In the genomic region with DNA sequence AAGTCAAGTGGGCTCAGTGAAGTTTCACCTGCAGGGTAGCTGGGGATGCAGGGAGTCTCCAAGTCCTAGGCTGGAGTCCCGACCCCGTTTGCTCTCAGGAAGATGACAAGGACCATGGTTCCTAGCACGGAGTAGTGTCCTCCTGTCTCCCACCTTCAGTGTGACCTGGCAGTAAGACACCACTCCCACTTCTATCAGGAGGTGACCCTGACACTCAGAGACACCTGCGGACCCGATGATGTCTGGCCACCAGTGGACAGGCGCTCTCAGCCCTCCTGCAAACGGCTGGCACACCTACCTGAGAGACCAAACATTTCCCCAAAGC, we compare ENCODE assay signal across 8 cellular contexts. TPM values are rescaled to one million over a fixed set of nuclear protein-coding genes. Genes with fewer than 3 reads are reported as not detected.
DNase-seq lines count a peak whose midpoint lies in the region; ATAC-seq and TF ChIP-seq lines count a peak whose summit lies in the region.

No MANE protein-coding gene starts in this region.

- intact Hi-C loops in breast epithelium (cut with DNase I; ENCODE audit: low total_unique reads) (loop anchor here (2.0 to 5.0 kb wide), 2 partner anchors 35 to 95 kb away; partner anchors contain the start of genes TCP1 and WTAP), mucosa of descending colon (cut with DNase I, micrococcal nuclease) (loop anchor here (5.0 kb wide), 2 partner anchors 35 to 95 kb away; partner anchors contain the start of genes WTAP (in 2 of the 2) and TCP1 (in 1 of the 2)), head of caudate nucleus (cut with DNase I) (loop anchor here (2.0 kb wide), 2 partner anchors 35 to 97 kb away; partner anchors contain the start of genes TCP1 and WTAP)

- H3K4me1 ChIP-seq in breast epithelium (peaks cover 0 to 11% of the 10 kb centered on the region in 2 donors), mucosa of descending colon (ENCODE audit: low read depth) (peaks cover 20% of the 10 kb centered on the region)

- H3K9me3 ChIP-seq in breast epithelium (no peaks in the 10 kb centered on the region), mucosa of descending colon (no peaks in the 10 kb centered on the region)

- ATAC-seq in mucosa of descending colon: no peak
- no peak for ATAC-seq in GM21786 (IDR thresholded peaks at IDR 0.05; ENCODE audit: unreplicated experiment)
- no peak for ATAC-seq in GM21367 (IDR thresholded peaks at IDR 0.05; ENCODE audit: unreplicated experiment)
- ATAC-seq in GM21515 (IDR thresholded peaks at IDR 0.05; ENCODE audit: unreplicated experiment): no peak

- DNase-seq in AG10803 (ENCODE audit: low read depth) (no peak), HT-29 (ENCODE audit: low spot score) (peak; percentile 39), breast epithelium (ENCODE audit: low spot score in 2 of 2) (no peak), mucosa of descending colon (peak in 1 of 3 donors; percentile 60), head of caudate nucleus (no peak)

- TF ChIP-seq CTCF in AG10803 (conservative IDR thresholded peaks at IDR 0.05; ENCODE audit: low read length) (no peak), breast epithelium (IDR thresholded peaks at IDR 0.05) (no peak), mucosa of descending colon (IDR thresholded peaks at IDR 0.05) (no peak)

- no peak for TF ChIP-seq POLR2A in breast epithelium (IDR thresholded peaks at IDR 0.05)

- peak overlapping the region; percentile 83 for H3K4me3 ChIP-seq in AG10803 (ENCODE audit: low read length)
- H3K4me3 ChIP-seq in breast epithelium: peak overlapping the region; percentile 94 to 95 (median 95)
- H3K4me3 ChIP-seq in mucosa of descending colon: peak overlapping the region; percentile 73

- peak overlapping the region; percentile 93 to 97 for H3K27ac ChIP-seq in breast epithelium

- H3K27me3 ChIP-seq in breast epithelium: no peaks in the 10 kb centered on the region

- H3K36me3 ChIP-seq in breast epithelium (no peaks in the 10 kb centered on the region), mucosa of descending colon (ENCODE audit: low read depth) (no peaks in the 10 kb centered on the region)

RNA-seq across cellular contexts. Expression of gene SOD2, which starts 1.1 kb away (rescaled TPM):
- 64.8 and 69.7 TPM in 2 replicates for total RNA-seq in HT-29 (2014; rRNA removed; shearing (Covaris generic))
- total RNA-seq in breast epithelium (1,000 to 10,000 TPM in 2 of 3 donors, 100 to 1,000 TPM in 1; 999 to 1,273 (median 1,163) TPM), mucosa of descending colon (100 to 1,000 TPM; 286 to 462 (median 400) TPM)

RNA-seq across cellular contexts. Expression of gene WTAP, which starts 35.4 kb away (rescaled TPM):
- 53.2 and 61.5 TPM in 2 replicates for total RNA-seq in HT-29 (2014; rRNA removed; shearing (Covaris generic))
- total RNA-seq in breast epithelium (100 to 1,000 TPM; 115 to 153 (median 116) TPM), mucosa of descending colon (10 to 100 TPM; 81.1 to 85.8 (median 84.4) TPM)
